ENCODE assay signal across 24 cellular contexts in genomic region chr5:58260243-58260642, GRCh38.
DNase-seq lines count a peak whose midpoint lies in the region; ATAC-seq, FAIRE-seq and TF ChIP-seq lines count a peak whose summit lies in the region.
"Had no signal": no experiment of that assay in that cellular context is flagged by ENCODE, and none has a peak within 500 bp of the region (broad histone marks: within the 10 kb centered on the region; RNA-seq: fewer than 3 reads in every experiment).

No MANE protein-coding gene starts in this region.

- no peaks in the 10 kb centered on the region for H3K9me2 ChIP-seq in PC-9 (ENCODE audit: insufficient read depth)

- no peak for DNase-seq in PC-9
- DNase-seq in endothelial cell of umbilical vein (ENCODE audit: low read depth, low spot score) = no peak
- no peak for DNase-seq in right atrium auricular region (ENCODE audit: low spot score)
- no peak for DNase-seq in SIG-M5 (lab: John Stamatoyannopoulos, UW)
- DNase-seq: activated B cell treated with CpG ODN at 0.5 μM for 24 hours; activated CD4-positive, alpha-beta memory T cell treated with anti-CD3 and anti-CD28 coated beads for 36 hours; activated naive CD4-positive, alpha-beta T cell treated with Interleukin-2 at 50 U/mL for 16 hours; activated T-cell treated with anti-CD3 and anti-CD28 coated beads, Interleukin-2, amount 50 U/mL, for 1 hour; amygdala; cerebellar nuclear complex; DMS79; effector memory CD4-positive, alpha-beta T cell; head of caudate nucleus; NCI-H1417; NCI-H2107; NCI-H524 treated with DMSO at 0.1 percent for 48 hours; SHP77; stimulated activated CD4-positive, alpha-beta T cell treated with anti-CD3 and anti-CD28 coated beads, Interleukin-4, amount 100 ng/mL, for 1 hour; T-helper 17 cell had no signal

- dilution Hi-C loops in endothelial cell of umbilical vein (cut with MboI; ENCODE audit: extremely low pct_ligation_motif_present, low sequenced_read_pairs) = no loop called here

- H3K4me2 ChIP-seq in PC-9 (peak overlapping the region; percentile 77), endothelial cell of umbilical vein (ENCODE audit: insufficient read depth, low read length) (peak overlapping the region; percentile 81), parathyroid adenoma (ENCODE audit: low read length) (peak overlapping the region; percentile 32)

- H3K9ac ChIP-seq in endothelial cell of umbilical vein (replicated peaks; ENCODE audit: extremely low read depth, insufficient read depth, low read length) (peak overlapping the region; percentile 57), parathyroid adenoma (no peak overlapping the region)

- TF ChIP-seq CTCF in C4-2B (conservative IDR thresholded peaks at IDR 0.05) (no peak), PC-9 (conservative IDR thresholded peaks at IDR 0.05) (no peak), endothelial cell of umbilical vein (IDR thresholded peaks at IDR 0.05; ENCODE audit: extremely low read depth in 1 of 2, insufficient read depth in 1 of 2, low read depth in 1 of 2, low read length in 2 of 2) (no peak), parathyroid adenoma (IDR thresholded peaks at IDR 0.05) (no peak), right atrium auricular region (IDR thresholded peaks at IDR 0.05) (no peak)

- TSS peak; percentile 84 for BruUV-seq in PC-9 (replicated peaks; lab: Mats Ljungman, UMichigan)
- no TSS peak for BruUV-seq in endothelial cell of umbilical vein (replicated peaks; lab: Mats Ljungman, UMichigan)

- H2AFZ ChIP-seq in PC-9 (no peak overlapping the region), endothelial cell of umbilical vein (ENCODE audit: low read depth, low read length) (peak overlapping the region; percentile 77), parathyroid adenoma (no peak overlapping the region)

- no peaks in the 10 kb centered on the region for H4K20me1 ChIP-seq in PC-9 (ENCODE audit: insufficient read depth)
- no peaks in the 10 kb centered on the region for H4K20me1 ChIP-seq in endothelial cell of umbilical vein (replicated peaks; ENCODE audit: control insufficient read depth, extremely low read depth, insufficient read depth, low read length)

- ATAC-seq in HG03432 (IDR thresholded peaks at IDR 0.05; ENCODE audit: unreplicated experiment) (no peak), GM19397 (IDR thresholded peaks at IDR 0.05; ENCODE audit: unreplicated experiment) (no peak)
- ATAC-seq: T-helper 17 cell had no signal

- no peaks in the 10 kb centered on the region for H3K9me1 ChIP-seq in endothelial cell of umbilical vein (replicated peaks; ENCODE audit: control insufficient read depth, extremely low read depth, insufficient read depth, low read length)

- peaks cover 25% of the 10 kb centered on the region for H3F3A ChIP-seq in PC-9 (ENCODE audit: insufficient read depth, low read depth)

- intact Hi-C loops in PC-9 (cut with micrococcal nuclease; ENCODE audit: unreplicated experiment) (loop anchor here (1.0 kb wide), 4 partner anchors 25 to 481 kb away; no protein-coding TSS in a partner anchor), endothelial cell of umbilical vein (cut with micrococcal nuclease) (no loop called here)

- H3K4me3 ChIP-seq in PC-9 (peak overlapping the region; percentile 31; the same call in 1 of the 2 replicates), endothelial cell of umbilical vein (replicated peaks in 1 of 3; ENCODE audit: insufficient read depth in 1 of 3, low read depth in 1 of 3, low read length in 3 of 3) (no peak overlapping the region), parathyroid adenoma (ENCODE audit: low read depth, low read length) (no peak overlapping the region), right atrium auricular region (no peak overlapping the region)
- H3K4me3 ChIP-seq: skin epidermis had no signal

- H3K79me2 ChIP-seq in PC-9 (ENCODE audit: low read depth) = 0 out of 2 replicates have a peak, but pooled peaks cover 8% of the 10 kb centered on the region
- no peaks in the 10 kb centered on the region for H3K79me2 ChIP-seq in endothelial cell of umbilical vein (ENCODE audit: control insufficient read depth, insufficient read depth, low read length)
- H3K79me2 ChIP-seq in parathyroid adenoma = no peaks in the 10 kb centered on the region

- H3K27me3 ChIP-seq in PC-9 (ENCODE audit: insufficient read depth, low read depth) (no peaks in the 10 kb centered on the region), endothelial cell of umbilical vein (ENCODE audit: control insufficient read depth in 2 of 2, insufficient read depth in 2 of 2, low read length in 2 of 2) (no peaks in the 10 kb centered on the region), parathyroid adenoma (ENCODE audit: control insufficient read depth, insufficient read depth, low read length) (no peaks in the 10 kb centered on the region), right atrium auricular region (no peaks in the 10 kb centered on the region)

- peak overlapping the region; percentile 60 for H3K27ac ChIP-seq in C4-2B
- H3K27ac ChIP-seq in PC-9 = peak overlapping the region; percentile 98
- H3K27ac ChIP-seq in endothelial cell of umbilical vein (ENCODE audit: insufficient read depth, low read depth, low read length) = peak overlapping the region; percentile 91
- H3K27ac ChIP-seq in parathyroid adenoma = no peak overlapping the region
- no peak overlapping the region for H3K27ac ChIP-seq in right atrium auricular region

- no peak for FAIRE-seq in endothelial cell of umbilical vein (lab: Jason Lieb, UNC)

- peaks cover 22% of the 10 kb centered on the region for H3K9me3 ChIP-seq in PC-9 (ENCODE audit: insufficient read depth, low read depth)
- H3K9me3 ChIP-seq in endothelial cell of umbilical vein (replicated peaks; ENCODE audit: control insufficient read depth, insufficient read depth, low read length) = no peaks in the 10 kb centered on the region
- no peaks in the 10 kb centered on the region for H3K9me3 ChIP-seq in parathyroid adenoma (ENCODE audit: control insufficient read depth, low read length)
- H3K9me3 ChIP-seq in right atrium auricular region = no peaks in the 10 kb centered on the region

- H3K4me1 ChIP-seq in PC-9 (replicated peaks; ENCODE audit: insufficient read depth) (peaks cover 42% of the 10 kb centered on the region), endothelial cell of umbilical vein (ENCODE audit: control insufficient read depth, extremely low read depth, insufficient read depth, low read length) (peaks cover 26% of the 10 kb centered on the region), parathyroid adenoma (no peaks in the 10 kb centered on the region), right atrium auricular region (peaks cover 0 to 11% of the 10 kb centered on the region in 2 donors)

- TF ChIP-seq POLR2A in endothelial cell of umbilical vein (IDR thresholded peaks at IDR 0.05; ENCODE audit: low read depth, low read length) = no peak

- CTCF ChIA-PET in PC-9 (lab: Charles Lee) = interaction anchor here (1.1 to 1.8 kb wide), 3 partner anchors 21 to 761 kb away, joined by 3 to 7 read pairs (median 4); no protein-coding TSS in a partner anchor
- CTCF ChIA-PET in endothelial cell of umbilical vein (lab: Charles Lee) = interaction anchor here (0.9 to 2.1 kb wide), 12 partner anchors 13 to 962 kb away, joined by 3 to 17 read pairs (median 4); partner anchors contain the start of gene PLK2

- POLR2A ChIA-PET in PC-9 (lab: Charles Lee; ENCODE audit: unreplicated experiment) (interaction anchor here (0.6 to 1.9 kb wide), 13 partner anchors 11 to 1734 kb away, joined by 3 to 43 read pairs (median 4); no protein-coding TSS in a partner anchor), endothelial cell of umbilical vein (lab: Charles Lee) (interaction anchor here (0.9 to 1.5 kb wide), 5 partner anchors 14 to 481 kb away, joined by 3 to 8 read pairs (median 3); partner anchors contain the start of gene PLK2)

- 0 out of 2 replicates have a peak, but pooled peaks cover 4% of the 10 kb centered on the region for H3K36me3 ChIP-seq in PC-9 (ENCODE audit: low read depth)
- H3K36me3 ChIP-seq in endothelial cell of umbilical vein (ENCODE audit: control insufficient read depth in 2 of 2, extremely low read depth in 1 of 2, insufficient read depth in 2 of 2, low read length in 2 of 2) = no peaks in the 10 kb centered on the region
- H3K36me3 ChIP-seq in parathyroid adenoma (ENCODE audit: control insufficient read depth, insufficient read depth, low read length) = no peaks in the 10 kb centered on the region
- H3K36me3 ChIP-seq in right atrium auricular region = no peaks in the 10 kb centered on the region

TF ChIP-seq in endothelial cell of umbilical vein, 7 proteins besides CTCF, POLR2A, EP300 and RAD21:
- TF ChIP-seq MYC (IDR thresholded peaks at IDR 0.05; ENCODE audit: low read depth, low read length) = no peak

Comparison
In these comparisons a context has a peak if more than half of its experiments do, and no peak if none do; other contexts are left out.
1. H3K27ac ChIP-seq: peak in C4-2B (single experiment), PC-9 (single experiment) and endothelial cell of umbilical vein (single experiment); none in parathyroid adenoma (single experiment) and right atrium auricular region (0 of 2).
2. Peak in every context shown above with its lines, with median percentiles within 50 percentile points of each other: H3K4me2 ChIP-seq.